ENCODE assay signal across 20 cellular contexts in genomic region chr20:38762174-38762573, GRCh38. TPM values are rescaled to one million over a fixed set of nuclear protein-coding genes. Genes with fewer than 3 reads are reported as not detected.
A peak's percentile ranks its signal among the peaks of the same experiment; 100 is the strongest.
DNase-seq lines count a peak whose midpoint lies in the region; FAIRE-seq and TF ChIP-seq lines count a peak whose summit lies in the region.
"Had no signal": no experiment of that assay in that cellular context is flagged by ENCODE, and none has a peak within 500 bp of the region (broad histone marks: within the 10 kb centered on the region; RNA-seq: fewer than 3 reads in every experiment).

No MANE protein-coding gene starts in this region.

- no peaks in the 10 kb centered on the region for H3K27me3 Mint-ChIP-seq in activated naive CD4-positive, alpha-beta T cell treated with anti-CD3 and anti-CD28 coated beads, Interleukin-2, amount 50 U/mL, for 24 hours
- H3K27me3 Mint-ChIP-seq in activated naive CD4-positive, alpha-beta T cell treated with anti-CD3 and anti-CD28 coated beads for 36 hours (ENCODE audit: low read depth), result no peaks in the 10 kb centered on the region
- no peaks in the 10 kb centered on the region for H3K27me3 Mint-ChIP-seq in Calu3 (ENCODE audit: unreplicated experiment)
- H3K27me3 Mint-ChIP-seq: CD4-positive, alpha-beta memory T cell had no signal

- no peak for TF ChIP-seq CTCF in Calu3 (IDR thresholded peaks at IDR 0.05; ENCODE audit: unreplicated experiment)
- TF ChIP-seq CTCF in coronary artery (IDR thresholded peaks at IDR 0.05), result no peak

- no TSS peak for BruUV-seq in Calu3 (replicated peaks; lab: Mats Ljungman, UMichigan)

- H3K27ac Mint-ChIP-seq in activated naive CD4-positive, alpha-beta T cell treated with anti-CD3 and anti-CD28 coated beads, Interleukin-2, amount 50 U/mL, for 24 hours, result peak overlapping the region; percentile 56
- no peak overlapping the region for H3K27ac Mint-ChIP-seq in activated naive CD4-positive, alpha-beta T cell treated with anti-CD3 and anti-CD28 coated beads for 36 hours
- H3K27ac Mint-ChIP-seq in Calu3 (ENCODE audit: unreplicated experiment), result peak overlapping the region; percentile 10
- H3K27ac Mint-ChIP-seq: HFFc6 had no signal

- peak; percentile 60 for FAIRE-seq in HTR-8/SVneo (lab: Jason Lieb, UNC)
- FAIRE-seq: A204.1, GM19239 had no signal

- intact Hi-C loops in activated naive CD4-positive, alpha-beta T cell treated with anti-CD3 and anti-CD28 coated beads for 36 hours (cut with micrococcal nuclease), result no loop called here
- intact Hi-C loops in Calu3 (cut with micrococcal nuclease; ENCODE audit: unreplicated experiment), result loop anchor here (10.0 kb wide), 1 partner anchor 113 kb away; no protein-coding TSS in a partner anchor

- H3K36me3 Mint-ChIP-seq in activated naive CD4-positive, alpha-beta T cell treated with anti-CD3 and anti-CD28 coated beads, Interleukin-2, amount 50 U/mL, for 24 hours, result peaks cover 26% of the 10 kb centered on the region
- peaks cover 34% of the 10 kb centered on the region for H3K36me3 Mint-ChIP-seq in activated naive CD4-positive, alpha-beta T cell treated with anti-CD3 and anti-CD28 coated beads for 36 hours (ENCODE audit: low read depth)
- H3K36me3 Mint-ChIP-seq in Calu3 (ENCODE audit: insufficient read depth, unreplicated experiment), result peaks cover 11% of the 10 kb centered on the region

- H3K4me3 ChIP-seq in coronary artery, result no peak overlapping the region
- H3K4me3 ChIP-seq: GM23248 had no signal

- H3K9me3 Mint-ChIP-seq in activated naive CD4-positive, alpha-beta T cell treated with anti-CD3 and anti-CD28 coated beads, Interleukin-2, amount 50 U/mL, for 24 hours, result no peaks in the 10 kb centered on the region
- H3K9me3 Mint-ChIP-seq in activated naive CD4-positive, alpha-beta T cell treated with anti-CD3 and anti-CD28 coated beads for 36 hours, result no peaks in the 10 kb centered on the region
- no peaks in the 10 kb centered on the region for H3K9me3 Mint-ChIP-seq in Calu3 (ENCODE audit: low read depth, unreplicated experiment)
- H3K9me3 Mint-ChIP-seq: CD4-positive, alpha-beta memory T cell; HFFc6 had no signal

- no peak overlapping the region for H3K4me3 Mint-ChIP-seq in activated naive CD4-positive, alpha-beta T cell treated with anti-CD3 and anti-CD28 coated beads, Interleukin-2, amount 50 U/mL, for 24 hours
- H3K4me3 Mint-ChIP-seq in activated naive CD4-positive, alpha-beta T cell treated with anti-CD3 and anti-CD28 coated beads for 36 hours, result no peak overlapping the region
- H3K4me3 Mint-ChIP-seq in Calu3 (ENCODE audit: low read depth, unreplicated experiment), result no peak overlapping the region
- H3K4me3 Mint-ChIP-seq: CD4-positive, alpha-beta memory T cell; HFFc6 had no signal

- CTCF ChIA-PET in activated naive CD4-positive, alpha-beta T cell treated with anti-CD3 and anti-CD28 coated beads for 36 hours (lab: Charles Lee), result interaction anchor here (1.0 to 1.9 kb wide), 2 partner anchors 10 to 131 kb away, joined by 3 to 11 read pairs; no protein-coding TSS in a partner anchor
- CTCF ChIA-PET in Calu3 (lab: Charles Lee), result no interaction called here

- no peak overlapping the region for H3K27ac ChIP-seq in coronary artery
- H3K27ac ChIP-seq: C4-2B, GM23248, KMS-11 had no signal

- H3K4me1 Mint-ChIP-seq in activated naive CD4-positive, alpha-beta T cell treated with anti-CD3 and anti-CD28 coated beads, Interleukin-2, amount 50 U/mL, for 24 hours, result peaks cover 21% of the 10 kb centered on the region
- peaks cover 21% of the 10 kb centered on the region for H3K4me1 Mint-ChIP-seq in activated naive CD4-positive, alpha-beta T cell treated with anti-CD3 and anti-CD28 coated beads for 36 hours (ENCODE audit: low read depth)
- H3K4me1 Mint-ChIP-seq in Calu3 (ENCODE audit: low read depth, unreplicated experiment), result peaks cover 21% of the 10 kb centered on the region

- no peak for DNase-seq in activated naive CD4-positive, alpha-beta T cell treated with anti-CD3 and anti-CD28 coated beads for 36 hours
- DNase-seq in Calu3 (no peak), HTR-8/SVneo (ENCODE audit: insufficient read length, low spot score) (no peak), coronary artery (ENCODE audit: low spot score) (peak; percentile 45), NCI-H2029 treated with DMSO at 0.1 percent for 48 hours (lab: John Stamatoyannopoulos, UW) (no peak), T1000 (lab: John Stamatoyannopoulos, UW) (no peak), RPMI8226 (no peak)
- DNase-seq: ACHN; BE2C; CD4-positive, alpha-beta memory T cell; DMS79 treated with DMSO at 0.1 percent for 48 hours; GM23248; HCEC 1CT; HFFc6 had no signal

RNA-seq across cellular contexts. Expression of gene ACTR5, which starts 13.9 kb away (rescaled TPM):
- total RNA-seq in activated naive CD4-positive, alpha-beta T cell treated with anti-CD3 and anti-CD28 coated beads for 36 hours, result 1 to 10 TPM; 8.3 to 9.4 TPM
- total RNA-seq in Calu3 (2022), result 12.9 and 14.7 TPM in 2 replicates

RNA-seq across cellular contexts. Expression of gene SLC32A1, which starts 37.9 kb away (rescaled TPM):
- total RNA-seq in activated naive CD4-positive, alpha-beta T cell treated with anti-CD3 and anti-CD28 coated beads for 36 hours, result not detected
- total RNA-seq in Calu3 (2022), result not detected in 2 replicates
- total RNA-seq: CD4-positive, alpha-beta memory T cell; GM23248; H4; HFFc6 had no signal

RNA-seq across cellular contexts. Expression of gene PPP1R16B, which starts 43.3 kb away (rescaled TPM):
- total RNA-seq in activated naive CD4-positive, alpha-beta T cell treated with anti-CD3 and anti-CD28 coated beads for 36 hours, result 10 to 100 TPM; 38.1 to 40.0 TPM
- total RNA-seq in Calu3 (2022), result 0.10 TPM in 1 of 2 replicates, not detected in the other
- total RNA-seq: GM23248, H4, HFFc6 had no signal

Comparison
In these comparisons a context has a peak if more than half of its experiments do, and no peak if none do; other contexts are left out.
1. RNA of gene PPP1R16B, which starts 43.3 kb away (total RNA-seq): 38.1 to 40.0 TPM in activated naive CD4-positive, alpha-beta T cell treated with anti-CD3 and anti-CD28 coated beads for 36 hours; 0.10 TPM in Calu3; every median in the first group is over 10 times any median in the second.